ENCODE assay signal across 1 cellular context in genomic region chr11:132555617-132556016, GRCh38.
TF ChIP-seq lines count a peak whose summit lies in the region.

No MANE protein-coding gene starts in this region.

TF ChIP-seq in HepG2, 621 proteins besides CTCF, POLR2A, EP300 and RAD21 (continued from another document):
- TF ChIP-seq MTA3 (CRISPR knock-in tag; IDR thresholded peaks at IDR 0.05) (no peak), GABPB1 (CRISPR knock-in tag; IDR thresholded peaks at IDR 0.05) (no peak), TBP (CRISPR knock-in tag; IDR thresholded peaks at IDR 0.05) (no peak), ZBTB26 (CRISPR knock-in tag; IDR thresholded peaks at IDR 0.05; ENCODE audit: borderline replicate concordance) (no peak), CAMTA2 (CRISPR knock-in tag; IDR thresholded peaks at IDR 0.05; ENCODE audit: borderline replicate concordance) (no peak), THAP11 (CRISPR knock-in tag; IDR thresholded peaks at IDR 0.05) (no peak)
